ENCODE assay signal across 9 cellular contexts in the genomic region with DNA sequence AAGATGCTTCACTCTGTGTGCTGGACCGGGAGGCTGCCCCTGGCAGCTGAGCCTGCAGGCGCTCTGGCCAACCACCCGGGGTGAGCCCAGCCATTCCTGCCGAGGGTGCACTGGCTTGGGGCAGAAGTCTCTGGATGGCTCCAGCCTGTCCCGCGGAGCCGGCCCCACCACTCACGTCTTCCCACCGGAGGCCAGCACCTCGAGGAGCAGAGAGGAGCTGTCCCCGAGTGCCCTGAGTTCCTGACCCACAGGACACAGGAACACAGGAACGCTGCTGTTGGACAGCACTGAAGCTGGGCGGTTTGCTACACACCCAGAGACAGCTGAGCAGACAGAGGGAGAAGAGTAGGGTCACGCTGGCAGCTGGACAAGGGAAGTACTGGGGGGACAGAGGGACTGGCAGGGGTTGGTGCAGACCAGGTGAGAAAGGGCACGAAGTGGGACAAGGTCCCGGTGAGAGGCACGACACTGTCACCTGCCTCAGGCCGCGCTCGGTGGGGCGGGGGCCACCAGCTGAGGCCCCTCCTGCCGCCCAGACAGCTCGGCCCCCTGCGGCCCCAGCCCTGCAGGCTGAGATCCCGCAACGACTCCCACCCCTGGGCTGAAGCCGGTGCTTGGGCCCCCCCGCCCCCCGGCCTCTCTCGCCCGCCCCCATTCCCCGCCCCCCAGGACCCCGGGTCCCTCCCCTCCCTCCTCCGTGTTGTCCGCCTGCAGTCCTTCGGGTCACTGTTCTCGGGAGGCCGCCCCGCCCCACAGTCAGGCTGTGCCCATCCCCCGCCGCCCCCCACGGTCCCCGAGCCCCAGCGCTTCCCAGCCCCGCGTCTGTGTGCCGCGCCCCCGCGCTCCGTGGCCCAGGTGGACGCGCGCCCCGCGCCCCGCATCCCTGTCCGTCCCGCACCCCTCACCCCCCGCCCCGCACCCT. TPM values are rescaled to one million over a fixed set of nuclear protein-coding genes. Genes with fewer than 3 reads are reported as not detected.
DNase-seq lines count a peak whose midpoint lies in the region; ATAC-seq and TF ChIP-seq lines count a peak whose summit lies in the region.
"Had no signal": no experiment of that assay in that cellular context is flagged by ENCODE, and none has a peak within 500 bp of the region (broad histone marks: within the 10 kb centered on the region; RNA-seq: fewer than 3 reads in every experiment).

No MANE protein-coding gene starts in this region.

- no peaks in the 10 kb centered on the region for H3K9me2 ChIP-seq in hepatocyte (replicated peaks; ENCODE audit: insufficient read depth)

- DNase-seq in NCI-H82 (lab: John Stamatoyannopoulos, UW) (peak; percentile 31), NCI-H82 treated with DMSO at 0.1 percent for 48 hours (lab: John Stamatoyannopoulos, UW; ENCODE audit: unreplicated experiment) (no peak), hepatocyte (ENCODE audit: low spot score) (peak; percentile 55), LoVo (ENCODE audit: low spot score) (no peak)
- no peak for DNase-seq in T-helper 2 cell treated with Interferon-gamma antibody and Interleukin-4, amounts not matched to agents 5 μg/mL and 100 μg/mL, for 36 hours (ENCODE audit: low spot score)
- DNase-seq in stimulated activated CD4-positive, alpha-beta T cell treated with anti-CD3 and anti-CD28 coated beads, Interleukin-15, amount 100 ng/mL, for 24 hours = no peak

- no peak overlapping the region for H3K27ac Mint-ChIP-seq in T-helper 2 cell treated with Interferon-gamma antibody and Interleukin-4, amounts not matched to agents 5 μg/mL and 100 μg/mL, for 36 hours
- H3K27ac Mint-ChIP-seq in stimulated activated memory B cell treated with anti-CD40 and anti-IgM and Interleukin-4, amounts not matched to agents 10 μg/mL and 1 μg/mL and 100 μg/mL, for 72 hours = no peak overlapping the region

- H3K4me1 ChIP-seq in hepatocyte (ENCODE audit: insufficient read depth) = peaks cover 10% of the 10 kb centered on the region

- H3K4me3 Mint-ChIP-seq in T-helper 2 cell treated with Interferon-gamma antibody and Interleukin-4, amounts not matched to agents 5 μg/mL and 100 μg/mL, for 36 hours = peak overlapping the region; percentile 83
- H3K4me3 Mint-ChIP-seq in stimulated activated memory B cell treated with anti-CD40 and anti-IgM and Interleukin-4, amounts not matched to agents 10 μg/mL and 1 μg/mL and 100 μg/mL, for 72 hours = peak overlapping the region; percentile 74

- peak overlapping the region; percentile 33 for H3K4me3 ChIP-seq in hepatocyte

- H3K27me3 ChIP-seq in hepatocyte = no peaks in the 10 kb centered on the region

- peaks cover 48% of the 10 kb centered on the region for H3K27me3 Mint-ChIP-seq in T-helper 2 cell treated with Interferon-gamma antibody and Interleukin-4, amounts not matched to agents 5 μg/mL and 100 μg/mL, for 36 hours (ENCODE audit: low read depth)
- H3K27me3 Mint-ChIP-seq in stimulated activated memory B cell treated with anti-CD40 and anti-IgM and Interleukin-4, amounts not matched to agents 10 μg/mL and 1 μg/mL and 100 μg/mL, for 72 hours = peaks cover 74% of the 10 kb centered on the region

- no peak for TF ChIP-seq CTCF in hepatocyte (IDR thresholded peaks at IDR 0.05; ENCODE audit: poor library complexity)

- no peaks in the 10 kb centered on the region for H3K36me3 ChIP-seq in hepatocyte (replicated peaks; ENCODE audit: insufficient read depth, low read depth)

- no peak overlapping the region for H3K27ac ChIP-seq in hepatocyte
- H3K27ac ChIP-seq: C4-2B had no signal

- peaks cover 5% of the 10 kb centered on the region for H3K79me2 ChIP-seq in hepatocyte

- H3K4me2 ChIP-seq in hepatocyte = peak overlapping the region; percentile 92

- no peaks in the 10 kb centered on the region for H3K9me3 Mint-ChIP-seq in T-helper 2 cell treated with Interferon-gamma antibody and Interleukin-4, amounts not matched to agents 5 μg/mL and 100 μg/mL, for 36 hours
- no peaks in the 10 kb centered on the region for H3K9me3 Mint-ChIP-seq in stimulated activated memory B cell treated with anti-CD40 and anti-IgM and Interleukin-4, amounts not matched to agents 10 μg/mL and 1 μg/mL and 100 μg/mL, for 72 hours

- H3K4me1 Mint-ChIP-seq in T-helper 2 cell treated with Interferon-gamma antibody and Interleukin-4, amounts not matched to agents 5 μg/mL and 100 μg/mL, for 36 hours (ENCODE audit: low read depth) = no peaks in the 10 kb centered on the region
- H3K4me1 Mint-ChIP-seq in stimulated activated memory B cell treated with anti-CD40 and anti-IgM and Interleukin-4, amounts not matched to agents 10 μg/mL and 1 μg/mL and 100 μg/mL, for 72 hours = peaks cover 21% of the 10 kb centered on the region

- no peaks in the 10 kb centered on the region for H3K9me3 ChIP-seq in hepatocyte (ENCODE audit: low read depth)

- peaks cover 8% of the 10 kb centered on the region for H4K20me1 ChIP-seq in hepatocyte (ENCODE audit: insufficient read depth, poor library complexity, severe bottlenecking)

- H3K36me3 Mint-ChIP-seq in T-helper 2 cell treated with Interferon-gamma antibody and Interleukin-4, amounts not matched to agents 5 μg/mL and 100 μg/mL, for 36 hours (ENCODE audit: low read depth) = no peaks in the 10 kb centered on the region
- no peaks in the 10 kb centered on the region for H3K36me3 Mint-ChIP-seq in stimulated activated memory B cell treated with anti-CD40 and anti-IgM and Interleukin-4, amounts not matched to agents 10 μg/mL and 1 μg/mL and 100 μg/mL, for 72 hours

- H2AFZ ChIP-seq in hepatocyte = peak overlapping the region; percentile 45

- 11% methylated on average over 22 of the region's 61 CpGs for WGBS in hepatocyte (ENCODE audit: low lambda C conversion rate, missing lambda C conversion rate)

- no peak for ATAC-seq in stimulated activated memory B cell treated with anti-CD40 and anti-IgM and Interleukin-4, amounts not matched to agents 10 μg/mL and 1 μg/mL and 100 μg/mL, for 72 hours
- no peak for ATAC-seq in HG02759 (IDR thresholded peaks at IDR 0.05; ENCODE audit: unreplicated experiment)

RNA-seq across cellular contexts. Expression of gene B4GALNT4, which starts 0.6 kb away (rescaled TPM):
- total RNA-seq in hepatocyte = 27.8 and 38.8 TPM in 2 replicates
- 30.0 and 44.6 TPM in 2 replicates for polyA plus RNA-seq in hepatocyte

RNA-seq across cellular contexts. Expression of gene PKP3, which starts 25.3 kb away (rescaled TPM):
- total RNA-seq in hepatocyte = 55.6 and 62.1 TPM in 2 replicates
- 89.5 and 91.3 TPM in 2 replicates for polyA plus RNA-seq in hepatocyte

RNA-seq across cellular contexts. Expression of gene SIGIRR, which starts 46.1 kb away (rescaled TPM):
- total RNA-seq in hepatocyte = 42.4 and 52.1 TPM in 2 replicates
- polyA plus RNA-seq in hepatocyte = 77.4 and 85.3 TPM in 2 replicates

RNA-seq across cellular contexts. Expression of gene IFITM3, which starts 48.0 kb away (rescaled TPM):
- total RNA-seq in hepatocyte = 166 and 182 TPM in 2 replicates
- polyA plus RNA-seq in hepatocyte = 2,035 and 2,121 TPM in 2 replicates

RNA-seq across cellular contexts. Expression of gene IFITM1, which starts 54.8 kb away (rescaled TPM):
- total RNA-seq in hepatocyte = 98.0 and 98.9 TPM in 2 replicates
- 159 and 201 TPM in 2 replicates for polyA plus RNA-seq in hepatocyte

Comparison
In these comparisons a context has a peak if more than half of its experiments do, and no peak if none do; other contexts are left out.
1. DNase-seq: peak in NCI-H82 (single experiment) and hepatocyte (single experiment); none in NCI-H82 treated with DMSO at 0.1 percent for 48 hours (single experiment), T-helper 2 cell treated with Interferon-gamma antibody and Interleukin-4, amounts not matched to agents 5 μg/mL and 100 μg/mL, for 36 hours (single experiment), stimulated activated CD4-positive, alpha-beta T cell treated with anti-CD3 and anti-CD28 coated beads, Interleukin-15, amount 100 ng/mL, for 24 hours (single experiment) and LoVo (single experiment).